Comparison of ENCODE assay signal across 1 cellular context in genomic region chr9:91374939-91375338, GRCh38.
TF ChIP-seq lines count a peak whose summit lies in the region.

No MANE protein-coding gene starts in this region.

TF ChIP-seq in WTC11, 78 proteins besides CTCF, POLR2A, EP300 and RAD21 (continued from another document):
- TF ChIP-seq, protein P1, sequence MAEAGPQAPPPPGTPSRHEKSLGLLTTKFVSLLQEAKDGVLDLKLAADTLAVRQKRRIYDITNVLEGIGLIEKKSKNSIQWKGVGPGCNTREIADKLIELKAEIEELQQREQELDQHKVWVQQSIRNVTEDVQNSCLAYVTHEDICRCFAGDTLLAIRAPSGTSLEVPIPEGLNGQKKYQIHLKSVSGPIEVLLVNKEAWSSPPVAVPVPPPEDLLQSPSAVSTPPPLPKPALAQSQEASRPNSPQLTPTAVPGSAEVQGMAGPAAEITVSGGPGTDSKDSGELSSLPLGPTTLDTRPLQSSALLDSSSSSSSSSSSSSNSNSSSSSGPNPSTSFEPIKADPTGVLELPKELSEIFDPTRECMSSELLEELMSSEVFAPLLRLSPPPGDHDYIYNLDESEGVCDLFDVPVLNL (CRISPR knock-in tag; IDR thresholded peaks at IDR 0.05; ENCODE audit: borderline replicate concordance, low read depth): no peak
- TF ChIP-seq CBFB (CRISPR knock-in tag; IDR thresholded peaks at IDR 0.05; ENCODE audit: low read depth): no peak
